Comparison of ENCODE assay signal across 30 cellular contexts in genomic region chr5:92594031-92594430, GRCh38.
"Had no signal": no experiment of that assay in that cellular context is flagged by ENCODE, and none has a peak within 500 bp of the region (broad histone marks: within the 10 kb centered on the region; RNA-seq: fewer than 3 reads in every experiment).

No MANE protein-coding gene starts in this region.

- H3K27me3 ChIP-seq: adrenal gland, ascending aorta, breast epithelium, cardiac muscle cell, colonic mucosa had no signal

- H3K4me1 ChIP-seq: adrenal gland, ascending aorta, breast epithelium, colonic mucosa had no signal

- H3K9me3 ChIP-seq: adrenal gland, ascending aorta, breast epithelium, colonic mucosa had no signal

- H3K4me3 ChIP-seq: adrenal gland, ascending aorta, breast epithelium, cardiac muscle cell, colonic mucosa had no signal

- ATAC-seq: activated CD4-positive, CD25-positive, alpha-beta regulatory T cell treated with anti-CD3 and anti-CD28 coated beads, Interleukin-2, amount 50 U/mL, for 24 hours; activated CD8-positive, alpha-beta memory T cell treated with anti-CD3 and anti-CD28 coated beads, Interleukin-2, amount 10 ng/mL, durations not matched to agents 7 days and 5 days; activated CD8-positive, alpha-beta T cell treated with anti-CD3 and anti-CD28 coated beads, Interleukin-2, amount 10 ng/mL, durations not matched to agents 7 days and 5 days; activated naive CD8-positive, alpha-beta T cell treated with anti-CD3 and anti-CD28 coated beads, Interleukin-2, amount 50 U/mL, for 24 hours; esophagus mucosa; T-helper 17 cell had no signal

- DNase-seq: activated B cell treated with CpG ODN at 0.5 μM for 24 hours; activated CD4-positive, alpha-beta memory T cell treated with anti-CD3 and anti-CD28 coated beads for 36 hours; activated CD4-positive, alpha-beta T cell treated with anti-CD3 and anti-CD28 coated beads for 48 hours; activated CD4-positive, alpha-beta T cell treated with anti-CD3 and anti-CD28 coated beads, Interleukin-2, amount 50 U/mL, for 1 hour; activated CD8-positive, alpha-beta memory T cell treated with anti-CD3 and anti-CD28 coated beads, Interleukin-2, amount 10 ng/mL, durations not matched to agents 7 days and 5 days; activated CD8-positive, alpha-beta memory T cell treated with anti-CD3 and anti-CD28 coated beads, Interleukin-2, amount 50 U/mL, for 4 hours; activated CD8-positive, alpha-beta T cell treated with anti-CD3 and anti-CD28 coated beads, Interleukin-2, amount 10 ng/mL, durations not matched to agents 7 days and 5 days; activated effector memory CD4-positive, alpha-beta T cell treated with anti-CD3 and anti-CD28 coated beads, Interleukin-2, amount 50 U/mL, for 16 hours; activated naive CD4-positive, alpha-beta T cell treated with anti-CD3 and anti-CD28 coated beads for 36 hours; activated naive CD8-positive, alpha-beta T cell treated with anti-CD3 and anti-CD28 coated beads for 36 hours; activated naive CD8-positive, alpha-beta T cell treated with anti-CD3 and anti-CD28 coated beads, Interleukin-2, amount 50 U/mL, for 24 hours; activated T-cell treated with anti-CD3 and anti-CD28 coated beads, Interleukin-2, amount 50 U/mL, for 1 hour; activated T-cell treated with anti-CD3 and anti-CD28 coated beads, Interleukin-2, amount 50 U/mL, for 48 hours; adrenal gland; central memory CD4-positive, alpha-beta T cell; cerebellar nuclear complex; colonic mucosa; effector memory CD4-positive, alpha-beta T cell; endodermal cell; foreskin fibroblast; head of caudate nucleus; T-helper 1 cell; T-helper 17 cell; T1000; WERI-Rb-1 had no signal

- H3K36me3 ChIP-seq: adrenal gland, ascending aorta, breast epithelium, cardiac muscle cell, colonic mucosa, WERI-Rb-1 had no signal

- H3K27ac ChIP-seq: adrenal gland, ascending aorta, breast epithelium, cardiac muscle cell, colonic mucosa, WERI-Rb-1 had no signal
